In the genomic region with DNA sequence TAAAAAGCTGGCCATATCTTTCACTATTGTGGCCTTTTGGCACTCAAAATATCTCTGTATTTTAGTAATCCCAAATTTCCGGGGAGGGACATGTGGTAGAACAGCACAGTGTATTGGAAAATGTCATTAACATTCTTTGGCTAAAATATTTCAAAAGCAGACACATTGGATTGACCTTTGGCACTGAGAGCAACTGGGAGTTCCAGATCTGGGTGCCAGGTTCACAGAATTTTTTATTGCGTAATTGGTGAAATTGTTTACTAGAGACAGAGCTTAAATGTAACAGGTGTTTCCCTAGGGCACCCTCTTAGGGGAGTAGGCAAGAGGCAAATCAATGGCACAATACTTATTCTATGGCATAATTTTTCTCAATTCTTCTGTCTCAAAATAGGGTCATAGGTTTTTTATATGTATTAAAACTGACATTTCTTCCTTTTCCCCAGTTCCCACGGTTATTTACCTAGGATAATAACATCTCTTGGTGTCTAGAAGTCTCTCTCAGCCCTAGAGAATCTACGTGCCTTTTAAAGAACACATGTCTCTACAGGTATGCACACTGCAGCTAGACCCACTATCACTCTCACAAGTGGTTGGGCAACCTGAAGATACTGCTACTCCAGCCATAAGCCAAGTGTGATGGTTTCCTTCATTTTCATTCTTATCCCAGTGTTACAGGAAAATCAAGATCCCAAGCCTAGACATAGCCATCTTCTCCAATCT, we compare ENCODE assay signal across 18 cellular contexts. TPM values are rescaled to one million over a fixed set of nuclear protein-coding genes. Genes with fewer than 3 reads are reported as not detected.
DNase-seq lines count a peak whose midpoint lies in the region; ATAC-seq, FAIRE-seq and TF ChIP-seq lines count a peak whose summit lies in the region.
"Had no signal": no experiment of that assay in that cellular context is flagged by ENCODE, and none has a peak within 500 bp of the region (broad histone marks: within the 10 kb centered on the region; RNA-seq: fewer than 3 reads in every experiment).

No MANE protein-coding gene starts in this region.

- no peak overlapping the region for H3K4me3 Mint-ChIP-seq in immature natural killer cell
- H3K4me3 Mint-ChIP-seq: effector memory CD8-positive, alpha-beta T cell; T-helper 1 cell treated with Interleukin-12 subunit alpha and Interleukin-12 subunit beta and Interleukin-4 antibody, amounts not matched to agents 30 μg/mL and 1 μg/mL, for 36 hours had no signal

- H3K4me3 ChIP-seq in bronchial epithelial cell (ENCODE audit: low read depth, low read length) (no peak overlapping the region), smooth muscle cell (no peak overlapping the region)

- H3K36me3 ChIP-seq in bronchial epithelial cell (ENCODE audit: control insufficient read depth, insufficient read depth, low read length), result no peaks in the 10 kb centered on the region
- no peaks in the 10 kb centered on the region for H3K36me3 ChIP-seq in smooth muscle cell (ENCODE audit: low read depth)

- peaks cover 10% of the 10 kb centered on the region for H3K4me1 ChIP-seq in smooth muscle cell (ENCODE audit: low read depth)

- DNase-seq in NCI-H2171 treated with DMSO at 0.1 percent for 48 hours (lab: John Stamatoyannopoulos, UW) (peak; percentile 24), NCI-H2171 (lab: John Stamatoyannopoulos, UW) (no peak), bronchial epithelial cell (ENCODE audit: low read depth) (peak; percentile 28), left lobe of liver (ENCODE audit: low spot score) (peak; percentile 70), smooth muscle cell (lab: John Stamatoyannopoulos, UW; ENCODE audit: unreplicated experiment) (no peak), COLO668 (lab: John Stamatoyannopoulos, UW; ENCODE audit: unreplicated experiment) (no peak), immature natural killer cell (no peak)
- DNase-seq: activated naive CD4-positive, alpha-beta T cell treated with anti-CD3 and anti-CD28 coated beads, Interleukin-2, amount 50 U/mL, for 16 hours; effector memory CD8-positive, alpha-beta T cell; midbrain; NCI-H187; NCI-H526 treated with DMSO at 0.1 percent for 48 hours had no signal

- H3K36me3 Mint-ChIP-seq in immature natural killer cell, result no peaks in the 10 kb centered on the region

- no peak for FAIRE-seq in bronchial epithelial cell (lab: Jason Lieb, UNC)
- FAIRE-seq: frontal cortex, GM12891, RCC 7860 had no signal

- H3K9me3 Mint-ChIP-seq in immature natural killer cell, result peaks cover 0 to 5% (median 2%) of the 10 kb centered on the region in 6 donors
- H3K9me3 Mint-ChIP-seq: T-helper 1 cell treated with Interleukin-12 subunit alpha and Interleukin-12 subunit beta and Interleukin-4 antibody, amounts not matched to agents 30 μg/mL and 1 μg/mL, for 36 hours had no signal

- WGBS in smooth muscle cell (ENCODE audit: low lambda C conversion rate), result 84% methylated on average over 4 of the region's 4 CpGs

- no peaks in the 10 kb centered on the region for H3F3A ChIP-seq in smooth muscle cell (ENCODE audit: low read depth)

- no peak overlapping the region for H3K27ac Mint-ChIP-seq in immature natural killer cell
- H3K27ac Mint-ChIP-seq: effector memory CD8-positive, alpha-beta T cell; T-helper 1 cell treated with Interleukin-12 subunit alpha and Interleukin-12 subunit beta and Interleukin-4 antibody, amounts not matched to agents 30 μg/mL and 1 μg/mL, for 36 hours had no signal

- H3K27me3 Mint-ChIP-seq in immature natural killer cell (ENCODE audit: low read depth in 3 of 3), result no peaks in the 10 kb centered on the region
- H3K27me3 Mint-ChIP-seq: effector memory CD8-positive, alpha-beta T cell had no signal

- peak overlapping the region; percentile 28 for H3K27ac ChIP-seq in smooth muscle cell (ENCODE audit: low read depth)
- H3K27ac ChIP-seq: 22Rv1 had no signal

- H4K20me1 ChIP-seq in smooth muscle cell (ENCODE audit: low read depth), result peaks cover 9% of the 10 kb centered on the region

- no peaks in the 10 kb centered on the region for H3K4me1 Mint-ChIP-seq in immature natural killer cell

- ATAC-seq in left lobe of liver (peak; percentile 98), GM21367 (IDR thresholded peaks at IDR 0.05; ENCODE audit: unreplicated experiment) (no peak)
- ATAC-seq: effector memory CD8-positive, alpha-beta T cell had no signal

- H3K27me3 ChIP-seq in bronchial epithelial cell (ENCODE audit: control insufficient read depth, insufficient read depth, low read length) (no peaks in the 10 kb centered on the region), smooth muscle cell (ENCODE audit: low read depth) (no peaks in the 10 kb centered on the region)

- no peak overlapping the region for H2AFZ ChIP-seq in smooth muscle cell (ENCODE audit: low read depth)

- peaks cover 100% of the 10 kb centered on the region for H3K79me2 ChIP-seq in smooth muscle cell (ENCODE audit: low read depth)

- no peaks in the 10 kb centered on the region for H3K9me3 ChIP-seq in smooth muscle cell (replicated peaks; ENCODE audit: low read depth)

- TF ChIP-seq CTCF in bronchial epithelial cell (IDR thresholded peaks at IDR 0.05; ENCODE audit: insufficient read depth, low read length, severe bottlenecking) (no peak), smooth muscle cell (IDR thresholded peaks at IDR 0.05; ENCODE audit: borderline replicate concordance, insufficient read depth, poor library complexity, severe bottlenecking) (no peak)

- no peak overlapping the region for H3K9ac ChIP-seq in smooth muscle cell (ENCODE audit: low read depth)

- no peak overlapping the region for H3K4me2 ChIP-seq in smooth muscle cell

RNA-seq across cellular contexts. Expression of gene RBMS3, which starts 10.6 kb away (rescaled TPM):
- total RNA-seq in bronchial epithelial cell, result 3.4 and 5.9 TPM in 2 replicates
- total RNA-seq in left lobe of liver, result 9.6 TPM
- total RNA-seq in smooth muscle cell, result 50.6 and 53.8 TPM in 2 replicates
- 40.9 and 42.9 TPM in 2 replicates for polyA plus RNA-seq in smooth muscle cell
- not detected for polyA plus RNA-seq in immature natural killer cell

Comparison
In these comparisons a context has a peak if more than half of its experiments do, and no peak if none do; other contexts are left out.
1. DNase-seq: peak in NCI-H2171 treated with DMSO at 0.1 percent for 48 hours (single experiment), bronchial epithelial cell (single experiment) and left lobe of liver (single experiment); none in NCI-H2171 (single experiment), smooth muscle cell (single experiment), COLO668 (single experiment) and immature natural killer cell (0 of 3).